Comparison of ENCODE assay signal across 8 cellular contexts in genomic region chr2:71067567-71068217, GRCh38. TPM values are rescaled to one million over a fixed set of nuclear protein-coding genes. Genes with fewer than 3 reads are reported as not detected.
DNase-seq lines count a peak whose midpoint lies in the region; ATAC-seq, FAIRE-seq and TF ChIP-seq lines count a peak whose summit lies in the region.

No MANE protein-coding gene starts in this region.

- peak overlapping the region; percentile 33 for H3K9ac ChIP-seq in neural progenitor cell

- H3K27me3 ChIP-seq in DOHH2 (ENCODE audit: control insufficient read depth, low read length): no peaks in the 10 kb centered on the region
- H3K27me3 ChIP-seq in GM23338 (ENCODE audit: insufficient read depth): no peaks in the 10 kb centered on the region
- no peaks in the 10 kb centered on the region for H3K27me3 ChIP-seq in RWPE2 (ENCODE audit: insufficient read depth, poor library complexity, severe bottlenecking)
- H3K27me3 ChIP-seq in neural progenitor cell: peaks cover 24% of the 10 kb centered on the region

- FAIRE-seq in D721Med (lab: Jason Lieb, UNC): no peak

- H3K4me1 ChIP-seq in DOHH2 (ENCODE audit: control insufficient read depth, low read length) (peaks cover 88% of the 10 kb centered on the region), GM23338 (ENCODE audit: insufficient read depth) (peaks cover 13% of the 10 kb centered on the region), RWPE2 (ENCODE audit: insufficient read depth, poor library complexity, severe bottlenecking) (peaks cover 16% of the 10 kb centered on the region), neural progenitor cell (peaks cover 12% of the 10 kb centered on the region)

- H3K4me1 Mint-ChIP-seq in GM23338 (peaks cover 17% of the 10 kb centered on the region), neural progenitor cell (peaks cover 18% of the 10 kb centered on the region)

- H3K36me3 ChIP-seq in DOHH2 (ENCODE audit: control insufficient read depth, low read length) (peaks cover 47% of the 10 kb centered on the region), GM23338 (ENCODE audit: insufficient read depth) (no peaks in the 10 kb centered on the region; the same call in 1 of the 2 replicates), RWPE2 (ENCODE audit: low read depth) (0 out of 2 replicates have a peak, but pooled peaks cover 5% of the 10 kb centered on the region), neural progenitor cell (no peaks in the 10 kb centered on the region)

- no peaks in the 10 kb centered on the region for H3K9me3 Mint-ChIP-seq in GM23338
- no peaks in the 10 kb centered on the region for H3K9me3 Mint-ChIP-seq in neural progenitor cell

- no peak for TF ChIP-seq CTCF in DOHH2 (IDR thresholded peaks at IDR 0.05; ENCODE audit: low read depth, low read length, poor library complexity, severe bottlenecking)
- 0 out of 4 replicates have a peak, but pooled peaks of 1 of the 2 experiments have one; percentile 18 for TF ChIP-seq CTCF in GM23338 (conservative IDR thresholded peaks at IDR 0.05; ENCODE audit: low read depth in 2 of 2)
- TF ChIP-seq CTCF in RWPE2 (IDR thresholded peaks at IDR 0.05; ENCODE audit: poor library complexity, severe bottlenecking): peak; percentile 6
- TF ChIP-seq CTCF in neural progenitor cell (IDR thresholded peaks at IDR 0.05): peak; percentile 10
- no peak for TF ChIP-seq CTCF in D721Med (IDR thresholded peaks at IDR 0.05; ENCODE audit: insufficient read depth, missing control alignments)

- H4K20me1 ChIP-seq in DOHH2 (ENCODE audit: control insufficient read depth, insufficient read depth, low read depth, low read length): peaks cover 5% of the 10 kb centered on the region
- H4K20me1 ChIP-seq in GM23338 (replicated peaks; ENCODE audit: insufficient read depth): peaks cover 7% of the 10 kb centered on the region; the same call in 1 of the 2 replicates
- H4K20me1 ChIP-seq in neural progenitor cell (ENCODE audit: low read depth): no peaks in the 10 kb centered on the region

- H2AFZ ChIP-seq in GM23338 (peak overlapping the region; percentile 93), neural progenitor cell (replicated peaks) (peak overlapping the region; percentile 82)

- no peaks in the 10 kb centered on the region for H3K9me2 ChIP-seq in DOHH2 (replicated peaks; ENCODE audit: control insufficient read depth, low read length)
- no peaks in the 10 kb centered on the region for H3K9me2 ChIP-seq in GM23338 (ENCODE audit: insufficient read depth)

- H3K27ac Mint-ChIP-seq in GM23338: peak overlapping the region; percentile 97
- peak overlapping the region; percentile 90 for H3K27ac Mint-ChIP-seq in neural progenitor cell

- no peak for TF ChIP-seq POLR2A in erythroblast (IDR thresholded peaks at IDR 0.05; ENCODE audit: low read length)

- H3K4me2 ChIP-seq in DOHH2 (ENCODE audit: low read length): peak overlapping the region; percentile 81
- peak overlapping the region; percentile 100 for H3K4me2 ChIP-seq in GM23338
- peak overlapping the region; percentile 88 for H3K4me2 ChIP-seq in neural progenitor cell

- H3K27me3 Mint-ChIP-seq in GM23338 (ENCODE audit: insufficient read depth, low read depth, poor library complexity) (peaks cover 10% of the 10 kb centered on the region), neural progenitor cell (ENCODE audit: insufficient read depth, low read depth) (peaks cover 10% of the 10 kb centered on the region)

- DNase-seq in GM23338 (ENCODE audit: low spot score) (peak; percentile 57), RWPE2 (ENCODE audit: low spot score) (no peak), erythroblast (lab: John Stamatoyannopoulos, UW) (peak; percentile 54 to 58), neural progenitor cell (ENCODE audit: low spot score) (no peak), D721Med (ENCODE audit: insufficient read length, low spot score) (no peak), NOMO-1 treated with dmso at 0.1 percent for 144 hours (lab: John Stamatoyannopoulos, UW; ENCODE audit: unreplicated experiment) (no peak)

- peak overlapping the region; percentile 99 for H3K4me3 Mint-ChIP-seq in GM23338
- peak overlapping the region; percentile 97 for H3K4me3 Mint-ChIP-seq in neural progenitor cell

- H3K36me3 Mint-ChIP-seq in GM23338 (ENCODE audit: low read depth) (peaks cover 7% of the 10 kb centered on the region; the same call in 2 of the 3 replicates), neural progenitor cell (no peaks in the 10 kb centered on the region)

- H3K79me2 ChIP-seq in DOHH2 (ENCODE audit: control insufficient read depth, low read length) (peaks cover 67% of the 10 kb centered on the region), GM23338 (replicated peaks; ENCODE audit: insufficient read depth) (peaks cover 19% of the 10 kb centered on the region), neural progenitor cell (ENCODE audit: low read depth) (peaks cover 19% of the 10 kb centered on the region)

- H3K27ac ChIP-seq in DOHH2 (ENCODE audit: low read depth, low read length) (peak overlapping the region; percentile 99), GM23338 (ENCODE audit: low read depth) (peak overlapping the region; percentile 85), RWPE2 (ENCODE audit: poor library complexity, severe bottlenecking) (peak overlapping the region; percentile 40), neural progenitor cell (no peak overlapping the region)

- peak; percentile 42 for ATAC-seq in GM23338
- peak; percentile 23 for ATAC-seq in RWPE2 (ENCODE audit: low read depth)
- no peak for ATAC-seq in GM19328 (IDR thresholded peaks at IDR 0.05; ENCODE audit: unreplicated experiment)

- peak overlapping the region; percentile 90 for H3K4me3 ChIP-seq in DOHH2 (ENCODE audit: low read length)
- peak overlapping the region; percentile 93 for H3K4me3 ChIP-seq in GM23338
- peak overlapping the region; percentile 84 for H3K4me3 ChIP-seq in RWPE2 (ENCODE audit: severe bottlenecking)
- peak overlapping the region; percentile 62 for H3K4me3 ChIP-seq in neural progenitor cell

- H3F3A ChIP-seq in DOHH2 (ENCODE audit: control insufficient read depth, insufficient read depth): peaks cover 33% of the 10 kb centered on the region
- H3F3A ChIP-seq in GM23338 (replicated peaks; ENCODE audit: low read depth): 0 out of 2 replicates have a peak, but pooled peaks cover 3% of the 10 kb centered on the region
- no peaks in the 10 kb centered on the region for H3F3A ChIP-seq in neural progenitor cell (ENCODE audit: low read depth)

- H3K9me3 ChIP-seq in DOHH2 (ENCODE audit: control insufficient read depth, insufficient read depth, low read length) (no peaks in the 10 kb centered on the region), RWPE2 (ENCODE audit: severe bottlenecking) (no peaks in the 10 kb centered on the region), neural progenitor cell (ENCODE audit: low read depth) (no peaks in the 10 kb centered on the region)

TF ChIP-seq in GM23338, 12 proteins besides CTCF, POLR2A, EP300 and RAD21 (continues in another document):
- TF ChIP-seq POLR2AphosphoS5 (IDR thresholded peaks at IDR 0.05; ENCODE audit: low read depth) (no peak), STAT1 (IDR thresholded peaks at IDR 0.05; ENCODE audit: unreplicated experiment) (no peak), EZH2 (IDR thresholded peaks at IDR 0.05; ENCODE audit: low read depth, unreplicated experiment) (no peak), ZNF331 (CRISPR knock-in tag; IDR thresholded peaks at IDR 0.05; ENCODE audit: low read depth) (no peak)

RNA-seq across cellular contexts. Expression of gene NAGK, which starts 0.8 kb away (rescaled TPM):
- total RNA-seq in GM23338 (2014; rRNA removed; shearing (Covaris generic)): 24.3 and 55.6 TPM in 2 replicates
- 47.0 and 48.0 TPM in 2 replicates for polyA plus RNA-seq in GM23338 (2016; fragmentation: Nextera tagmentation; extraction: Ambion mirVana)
- 18.4 and 43.5 TPM in 2 replicates for total RNA-seq in neural progenitor cell (ENCODE audit: low replicate concordance)

Comparison
In these comparisons a context has a peak if more than half of its experiments do, and no peak if none do; other contexts are left out.
1. CTCF ChIP-seq: peak in RWPE2 (single experiment) and neural progenitor cell (single experiment); none in DOHH2 (single experiment) and D721Med (single experiment).
2. DNase-seq: peak in GM23338 (single experiment) and erythroblast (2 of 2); none in RWPE2 (single experiment), neural progenitor cell (single experiment), D721Med (single experiment) and NOMO-1 treated with dmso at 0.1 percent for 144 hours (single experiment).
3. Peak in every context shown above with its lines, with median percentiles within 50 percentile points of each other: H3K4me2 ChIP-seq and H3K4me3 ChIP-seq.